8 cellular contexts compared by ENCODE assay signal in genomic region chr10:95289921-95290421, GRCh38. TPM values are rescaled to one million over a fixed set of nuclear protein-coding genes. Genes with fewer than 3 reads are reported as not detected.
DNase-seq lines count a peak whose midpoint lies in the region; ATAC-seq and TF ChIP-seq lines count a peak whose summit lies in the region.

No MANE protein-coding gene starts in this region.

- no peak overlapping the region for H2BK5ac ChIP-seq in mesendoderm (ENCODE audit: low read length)

- H3K4me3 ChIP-seq in body of pancreas: peak overlapping the region; percentile 53 to 61
- peak overlapping the region; percentile 86 for H3K4me3 ChIP-seq in mesendoderm (ENCODE audit: low read length)
- peak overlapping the region; percentile 85 to 94 for H3K4me3 ChIP-seq in aorta (ENCODE audit: low read length in 2 of 2)

- H3K18ac ChIP-seq in mesendoderm (ENCODE audit: low read length): peak overlapping the region; percentile 98

- H2BK15ac ChIP-seq in mesendoderm (replicated peaks; ENCODE audit: low read depth): peak overlapping the region; percentile 1

- no peak for TF ChIP-seq POLR2A in body of pancreas (IDR thresholded peaks at IDR 0.05)

- no peak for TF ChIP-seq CTCF in body of pancreas (IDR thresholded peaks at IDR 0.05)

- H4K5ac ChIP-seq in mesendoderm (ENCODE audit: low read length): no peak overlapping the region

- H3K36me3 ChIP-seq in body of pancreas (replicated peaks in 1 of 2; ENCODE audit: insufficient read depth in 1 of 2, low read depth in 2 of 2) (no peaks in the 10 kb centered on the region), mesendoderm (ENCODE audit: control insufficient read depth, insufficient read depth, low read length) (no peaks in the 10 kb centered on the region), aorta (ENCODE audit: control insufficient read depth in 1 of 2, insufficient read depth in 2 of 2, low read length in 1 of 2) (no peaks in the 10 kb centered on the region)

- intact Hi-C loops in cardiac septum (cut with DNase I) (loop anchor here (2.0 to 5.0 kb wide), 2 partner anchors 19 to 43 kb away; no protein-coding TSS in a partner anchor), Right ventricle myocardium inferior (cut with DNase I) (loop anchor here (2.0 to 5.0 kb wide), 4 partner anchors 43 to 192 kb away; no protein-coding TSS in a partner anchor), body of pancreas (cut with DNase I) (no loop called here), aorta (cut with DNase I) (loop anchor here (5.0 kb wide), 1 partner anchor 43 kb away; no protein-coding TSS in a partner anchor)

- peak overlapping the region; percentile 97 for H2BK120ac ChIP-seq in mesendoderm (ENCODE audit: low read depth, low read length)

- H3K9me3 ChIP-seq in body of pancreas (no peaks in the 10 kb centered on the region), aorta (ENCODE audit: control insufficient read depth, low read length) (no peaks in the 10 kb centered on the region)

- peak overlapping the region; percentile 98 for H3K4ac ChIP-seq in mesendoderm (ENCODE audit: low read depth, low read length)

- H3K27me3 ChIP-seq in body of pancreas: no peaks in the 10 kb centered on the region
- no peaks in the 10 kb centered on the region for H3K27me3 ChIP-seq in mesendoderm (ENCODE audit: insufficient read depth, low read length, poor library complexity)
- no peaks in the 10 kb centered on the region for H3K27me3 ChIP-seq in aorta (ENCODE audit: control insufficient read depth in 1 of 2, insufficient read depth in 2 of 2, low read length in 1 of 2)

- DNase-seq in cardiac septum (ENCODE audit: low spot score) (peak; percentile 73), Right ventricle myocardium inferior (ENCODE audit: missing footprints) (no peak), body of pancreas (peak in 1 of 4 donors; percentile 17), mesendoderm (no peak), aorta (no peak), DMS153 (lab: John Stamatoyannopoulos, UW) (no peak), hepatic stellate cell (ENCODE audit: low spot score) (no peak), NCI-H187 treated with DMSO at 0.1 percent for 48 hours (lab: John Stamatoyannopoulos, UW) (no peak)

- H3K56ac ChIP-seq in mesendoderm (ENCODE audit: low read length): peak overlapping the region; percentile 91

- peaks cover 15% of the 10 kb centered on the region for H3K79me1 ChIP-seq in mesendoderm (ENCODE audit: low read length)

- no peak for ATAC-seq in Right ventricle myocardium inferior
- no peak for ATAC-seq in body of pancreas
- no peak for ATAC-seq in aorta (ENCODE audit: low FRiP score)

- H3K4me1 ChIP-seq in body of pancreas (peaks cover 37% of the 10 kb centered on the region), mesendoderm (ENCODE audit: control insufficient read depth, low read depth, low read length) (peaks cover 10% of the 10 kb centered on the region), aorta (ENCODE audit: control insufficient read depth in 1 of 2, insufficient read depth in 2 of 2, low read length in 2 of 2) (peaks cover 2 to 4% of the 10 kb centered on the region in 2 donors)

- H3K9ac ChIP-seq in mesendoderm (ENCODE audit: low read length): peak overlapping the region; percentile 93

- H3K4me2 ChIP-seq in mesendoderm (ENCODE audit: low read length): peak overlapping the region; percentile 34

- H3K23ac ChIP-seq in mesendoderm (ENCODE audit: low read length): no peak overlapping the region

- H3K79me2 ChIP-seq in mesendoderm (ENCODE audit: control insufficient read depth, insufficient read depth, low read length): peaks cover 35% of the 10 kb centered on the region

- no peak overlapping the region for H2AK5ac ChIP-seq in mesendoderm (ENCODE audit: low read length)

- peak overlapping the region; percentile 67 for H4K8ac ChIP-seq in mesendoderm (ENCODE audit: low read depth, low read length)

- H3K27ac ChIP-seq in body of pancreas: peak overlapping the region; percentile 39 to 86 (median 86)
- no peak overlapping the region for H3K27ac ChIP-seq in mesendoderm (ENCODE audit: low read depth, low read length)
- peak overlapping the region in 1 of 2 donors; percentile 60 for H3K27ac ChIP-seq in aorta (ENCODE audit: low read depth in 1 of 2, low read length in 2 of 2)

- WGBS in body of pancreas, 2 donors: 14 to 23% methylated on average over 14 of the region's 14 CpGs
- no CpG with 5 or more reads among the region's 14 CpGs for WGBS in mesendoderm (ENCODE audit: extremely low coverage, insufficient coverage, low lambda C conversion rate)
- WGBS in aorta, 2 donors: 3 to 6% methylated on average over 14 of the region's 14 CpGs

RNA-seq across cellular contexts. Expression of gene PDLIM1, which starts 0.8 kb away (rescaled TPM):
- total RNA-seq in cardiac septum: 334 TPM
- 273 TPM for total RNA-seq in Right ventricle myocardium inferior
- total RNA-seq in body of pancreas: 10 to 100 TPM; 41.5 to 66.2 TPM
- polyA plus RNA-seq in mesendoderm (2013, experiment 1 of 2): 212 TPM
- 220 TPM for polyA plus RNA-seq in mesendoderm (2013, experiment 2 of 2)
- 100 to 1,000 TPM; 243 to 273 TPM for total RNA-seq in aorta
- 100 to 1,000 TPM; 159 to 232 TPM for polyA plus RNA-seq in aorta
